ENCODE assay signal across 23 cellular contexts in genomic region chr15:62558640-62559039, GRCh38.
DNase-seq lines count a peak whose midpoint lies in the region; ATAC-seq and TF ChIP-seq lines count a peak whose summit lies in the region.
"Had no signal": no experiment of that assay in that cellular context is flagged by ENCODE, and none has a peak within 500 bp of the region (broad histone marks: within the 10 kb centered on the region; RNA-seq: fewer than 3 reads in every experiment).

No MANE protein-coding gene starts in this region.

- 0 out of 2 replicates have a peak, but pooled peaks cover 4% of the 10 kb centered on the region for H3K36me3 Mint-ChIP-seq in HFFc6 (ENCODE audit: low read depth)
- H3K36me3 Mint-ChIP-seq in naive thymus-derived CD8-positive, alpha-beta T cell = no peaks in the 10 kb centered on the region
- H3K36me3 Mint-ChIP-seq: CD14-positive monocyte had no signal

- peak overlapping the region; percentile 24 for H3K4me3 ChIP-seq in ACC112 (ENCODE audit: low read depth, low read length)
- H3K4me3 ChIP-seq in hepatocyte = no peak overlapping the region
- no peak overlapping the region for H3K4me3 ChIP-seq in smooth muscle cell
- no peak overlapping the region for H3K4me3 ChIP-seq in spleen
- H3K4me3 ChIP-seq: skin epidermis had no signal

- H3K27ac Mint-ChIP-seq in HFFc6 = peak overlapping the region; percentile 0; the same call in 1 of the 2 replicates
- H3K27ac Mint-ChIP-seq in naive thymus-derived CD8-positive, alpha-beta T cell = no peak overlapping the region
- H3K27ac Mint-ChIP-seq: activated CD4-positive, alpha-beta T cell treated with anti-CD3 and anti-CD28 coated beads for 36 hours; activated naive CD4-positive, alpha-beta T cell treated with anti-CD3 and anti-CD28 coated beads for 36 hours; CD14-positive monocyte had no signal

- H3K4me1 Mint-ChIP-seq in HFFc6 (ENCODE audit: low read depth) = peaks cover 15% of the 10 kb centered on the region
- no peaks in the 10 kb centered on the region for H3K4me1 Mint-ChIP-seq in naive thymus-derived CD8-positive, alpha-beta T cell
- H3K4me1 Mint-ChIP-seq: activated CD4-positive, alpha-beta T cell treated with anti-CD3 and anti-CD28 coated beads for 36 hours; CD14-positive monocyte; central memory CD8-positive, alpha-beta T cell had no signal

- H3K4me2 ChIP-seq in hepatocyte (peak overlapping the region; percentile 4), smooth muscle cell (peak overlapping the region; percentile 5)
- H3K4me2 ChIP-seq: SK-N-SH had no signal

- H3K27me3 Mint-ChIP-seq in HFFc6 (ENCODE audit: insufficient read depth) = no peaks in the 10 kb centered on the region; the same call in 1 of the 2 replicates
- H3K27me3 Mint-ChIP-seq in naive thymus-derived CD8-positive, alpha-beta T cell = peaks cover 5 to 29% (median 10%) of the 10 kb centered on the region in 5 donors

- H4K20me1 ChIP-seq in hepatocyte (ENCODE audit: insufficient read depth, poor library complexity, severe bottlenecking) = no peaks in the 10 kb centered on the region
- H4K20me1 ChIP-seq in smooth muscle cell (ENCODE audit: low read depth) = no peaks in the 10 kb centered on the region

- no peaks in the 10 kb centered on the region for H3K9me3 Mint-ChIP-seq in HFFc6
- no peaks in the 10 kb centered on the region for H3K9me3 Mint-ChIP-seq in naive thymus-derived CD8-positive, alpha-beta T cell
- H3K9me3 Mint-ChIP-seq: activated naive CD4-positive, alpha-beta T cell treated with anti-CD3 and anti-CD28 coated beads for 36 hours; central memory CD8-positive, alpha-beta T cell had no signal

- H3K36me3 ChIP-seq in ACC112 (ENCODE audit: insufficient read depth, low read length) (no peaks in the 10 kb centered on the region), hepatocyte (replicated peaks; ENCODE audit: insufficient read depth, low read depth) (no peaks in the 10 kb centered on the region), smooth muscle cell (ENCODE audit: low read depth) (no peaks in the 10 kb centered on the region), spleen (no peaks in the 10 kb centered on the region)

- POLR2A ChIA-PET in naive thymus-derived CD8-positive, alpha-beta T cell (lab: Charles Lee) = no interaction called here

- DNase-seq in HFFc6 (no peak), hepatocyte (ENCODE audit: low spot score) (peak; percentile 28), smooth muscle cell (lab: John Stamatoyannopoulos, UW; ENCODE audit: unreplicated experiment) (no peak), 8988T (no peak), spleen (no peak)
- DNase-seq in naive thymus-derived CD8-positive, alpha-beta T cell = no peak
- DNase-seq: activated CD4-positive, alpha-beta T cell treated with anti-CD3 and anti-CD28 coated beads for 36 hours; activated naive CD4-positive, alpha-beta T cell treated with anti-CD3 and anti-CD28 coated beads for 36 hours; activated T-cell treated with anti-CD3 and anti-CD28 coated beads, Interleukin-2, amount 50 U/mL, for 48 hours; NCI-H1092; NCI-H187 treated with DMSO at 0.1 percent for 48 hours; NCI-H226; NCI-H82; RPMI8226; SK-N-SH; T-helper 2 cell had no signal

- no peak for TF ChIP-seq CTCF in HFFc6 (IDR thresholded peaks at IDR 0.05)
- no peak for TF ChIP-seq CTCF in hepatocyte (IDR thresholded peaks at IDR 0.05; ENCODE audit: poor library complexity)
- TF ChIP-seq CTCF in smooth muscle cell (IDR thresholded peaks at IDR 0.05; ENCODE audit: borderline replicate concordance, insufficient read depth, poor library complexity, severe bottlenecking) = no peak
- no peak for TF ChIP-seq CTCF in spleen (IDR thresholded peaks at IDR 0.05 in 8 of 11, conservative IDR thresholded peaks at IDR 0.05 in 3 of 11)

- H3K9me2 ChIP-seq in hepatocyte (replicated peaks; ENCODE audit: insufficient read depth) = no peaks in the 10 kb centered on the region
- H3K9me2 ChIP-seq: SK-N-SH had no signal

- H3K4me3 Mint-ChIP-seq in HFFc6 = peak overlapping the region; percentile 25; the same call in 1 of the 2 replicates
- H3K4me3 Mint-ChIP-seq in naive thymus-derived CD8-positive, alpha-beta T cell = no peak overlapping the region
- H3K4me3 Mint-ChIP-seq: activated CD4-positive, alpha-beta T cell treated with anti-CD3 and anti-CD28 coated beads for 36 hours; activated naive CD4-positive, alpha-beta T cell treated with anti-CD3 and anti-CD28 coated beads for 36 hours; CD14-positive monocyte; central memory CD8-positive, alpha-beta T cell had no signal

- no peaks in the 10 kb centered on the region for H3K9me3 ChIP-seq in hepatocyte (ENCODE audit: low read depth)
- no peaks in the 10 kb centered on the region for H3K9me3 ChIP-seq in smooth muscle cell (replicated peaks; ENCODE audit: low read depth)
- H3K9me3 ChIP-seq in spleen = no peaks in the 10 kb centered on the region
- H3K9me3 ChIP-seq: SK-N-SH had no signal

- H2AFZ ChIP-seq in ACC112 (ENCODE audit: low read length, unreplicated experiment) (no peak overlapping the region), hepatocyte (no peak overlapping the region), smooth muscle cell (ENCODE audit: low read depth) (no peak overlapping the region)

- no peaks in the 10 kb centered on the region for H3F3A ChIP-seq in smooth muscle cell (ENCODE audit: low read depth)

- no peak for ATAC-seq in GM18502 (IDR thresholded peaks at IDR 0.05; ENCODE audit: poor library complexity, unreplicated experiment)
- ATAC-seq in naive thymus-derived CD8-positive, alpha-beta T cell = no peak
- ATAC-seq: activated CD4-positive, alpha-beta T cell treated with anti-CD3 and anti-CD28 coated beads for 36 hours; HCT116 had no signal

- no peak overlapping the region for H3K9ac ChIP-seq in smooth muscle cell (ENCODE audit: low read depth)
- H3K9ac ChIP-seq: SK-N-SH had no signal

- intact Hi-C loops in spleen (cut with DNase I; ENCODE audit: low total_unique reads) = no loop called here

- H3K4me1 ChIP-seq in ACC112 (ENCODE audit: control insufficient read depth, insufficient read depth, low read length, unreplicated experiment) = peaks cover 23% of the 10 kb centered on the region
- peaks cover 21% of the 10 kb centered on the region for H3K4me1 ChIP-seq in hepatocyte (ENCODE audit: insufficient read depth)
- H3K4me1 ChIP-seq in smooth muscle cell (ENCODE audit: low read depth) = peaks cover 7% of the 10 kb centered on the region
- peaks cover 0 to 9% (median 0%) of the 10 kb centered on the region in 6 donors for H3K4me1 ChIP-seq in spleen

- TF ChIP-seq POLR2A in spleen (IDR thresholded peaks at IDR 0.05) = no peak

- WGBS in hepatocyte (ENCODE audit: low lambda C conversion rate, missing lambda C conversion rate) = 23% methylated on average over 3 of the region's 3 CpGs
- WGBS in smooth muscle cell (ENCODE audit: low lambda C conversion rate) = 32% methylated on average over 3 of the region's 3 CpGs
- WGBS in spleen, 5 donors = 72 to 83% (median 73%) methylated on average over 3 of the region's 3 CpGs

- H3K27ac ChIP-seq in ACC112 (ENCODE audit: low read depth, low read length) (peak overlapping the region; percentile 67), hepatocyte (no peak overlapping the region), smooth muscle cell (ENCODE audit: low read depth) (no peak overlapping the region), spleen (no peak overlapping the region)
- H3K27ac ChIP-seq: HL-60 had no signal

- H3K27me3 ChIP-seq in ACC112 (ENCODE audit: insufficient read depth, low read length) (no peaks in the 10 kb centered on the region), hepatocyte (no peaks in the 10 kb centered on the region), smooth muscle cell (ENCODE audit: low read depth) (no peaks in the 10 kb centered on the region), spleen (replicated peaks in 1 of 7) (no peaks in the 10 kb centered on the region)

- H3K79me2 ChIP-seq in ACC112 (ENCODE audit: control insufficient read depth, insufficient read depth, low read length, unreplicated experiment) = no peaks in the 10 kb centered on the region
- peaks cover 21% of the 10 kb centered on the region for H3K79me2 ChIP-seq in hepatocyte
- no peaks in the 10 kb centered on the region for H3K79me2 ChIP-seq in smooth muscle cell (ENCODE audit: low read depth)
